ENCODE assay signal across 2 cellular contexts in the genomic region with DNA sequence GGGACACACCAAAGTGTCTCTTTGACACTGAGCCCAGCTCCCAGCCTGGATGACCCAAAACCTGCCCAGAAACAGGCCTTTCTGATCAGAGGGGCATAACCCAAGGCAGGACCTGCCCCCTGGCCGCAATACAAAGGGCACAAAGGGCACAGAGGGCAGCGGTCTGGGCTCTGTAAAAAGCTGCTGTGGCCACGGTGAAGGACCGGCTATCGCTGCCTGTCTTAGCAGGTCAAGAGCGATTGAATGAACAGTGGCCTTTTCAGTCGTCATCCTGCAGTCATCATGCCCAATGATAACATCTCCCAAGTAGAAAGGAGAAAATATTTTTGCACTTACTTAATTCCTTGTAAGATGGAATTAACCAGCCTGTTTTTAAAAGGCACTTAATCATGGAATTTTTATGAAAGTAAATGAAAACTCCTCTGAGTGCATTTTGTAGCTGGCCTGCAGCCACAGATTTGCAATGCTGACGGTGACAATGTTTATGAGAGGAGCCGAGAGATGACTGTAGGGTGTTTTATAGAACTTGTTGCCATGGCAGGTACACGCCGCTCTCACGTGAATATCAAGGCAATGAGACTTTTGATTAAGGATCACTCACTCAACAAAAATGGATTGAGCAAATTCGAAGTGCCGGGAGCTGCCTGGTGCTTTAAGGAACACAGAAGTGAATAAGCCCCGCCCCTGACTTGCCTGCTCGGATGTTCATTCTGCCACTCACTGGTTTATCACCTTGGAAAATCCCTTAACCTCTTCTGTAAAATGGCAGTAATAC.
A peak's percentile ranks its signal among the peaks of the same experiment; 100 is the strongest.
TF ChIP-seq lines count a peak whose summit lies in the region.

No MANE protein-coding gene starts in this region.

TF ChIP-seq in liver, 16 proteins besides CTCF, POLR2A, EP300 and RAD21:
- TF ChIP-seq FOXA1 (IDR thresholded peaks at IDR 0.05) (no peak), NR2F2 (IDR thresholded peaks at IDR 0.05) (peak; percentile 83), REST (IDR thresholded peaks at IDR 0.05) (no peak), RXRA (IDR thresholded peaks at IDR 0.05) (peak; percentile 74 to 76), SP1 (IDR thresholded peaks at IDR 0.05) (peak; percentile 51), HNF4G (IDR thresholded peaks at IDR 0.05) (peak; percentile 81), ZBTB33 (IDR thresholded peaks at IDR 0.05) (no peak), EGR1 (IDR thresholded peaks at IDR 0.05; ENCODE audit: low read depth in 2 of 2) (no peak), JUND (IDR thresholded peaks at IDR 0.05) (peak in 1 of 2 donors; percentile 15), YY1 (IDR thresholded peaks at IDR 0.05) (no peak), GABPA (IDR thresholded peaks at IDR 0.05 in 1 of 2, conservative IDR thresholded peaks at IDR 0.05 in 1 of 2) (peak in 1 of 2 donors; percentile 14), HNF4A (conservative IDR thresholded peaks at IDR 0.05) (peak; percentile 91 to 96), FOXA2 (IDR thresholded peaks at IDR 0.05) (no peak), TAF1 (conservative IDR thresholded peaks at IDR 0.05) (no peak)
- TF ChIP-seq, protein P1, sequence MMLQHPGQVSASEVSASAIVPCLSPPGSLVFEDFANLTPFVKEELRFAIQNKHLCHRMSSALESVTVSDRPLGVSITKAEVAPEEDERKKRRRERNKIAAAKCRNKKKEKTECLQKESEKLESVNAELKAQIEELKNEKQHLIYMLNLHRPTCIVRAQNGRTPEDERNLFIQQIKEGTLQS (IDR thresholded peaks at IDR 0.05), result no peak
- TF ChIP-seq, protein P2, sequence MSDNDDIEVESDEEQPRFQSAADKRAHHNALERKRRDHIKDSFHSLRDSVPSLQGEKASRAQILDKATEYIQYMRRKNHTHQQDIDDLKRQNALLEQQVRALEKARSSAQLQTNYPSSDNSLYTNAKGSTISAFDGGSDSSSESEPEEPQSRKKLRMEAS (IDR thresholded peaks at IDR 0.05), result no peak

TF ChIP-seq in HepG2, 621 proteins besides CTCF, POLR2A, EP300 and RAD21:
- TF ChIP-seq ZKSCAN8 (CRISPR knock-in tag; IDR thresholded peaks at IDR 0.05; ENCODE audit: borderline replicate concordance) (no peak), ZNF790 (CRISPR knock-in tag; IDR thresholded peaks at IDR 0.05; ENCODE audit: borderline replicate concordance) (no peak), HOXD1 (CRISPR knock-in tag; IDR thresholded peaks at IDR 0.05) (no peak), ZNF362 (CRISPR knock-in tag; IDR thresholded peaks at IDR 0.05; ENCODE audit: borderline replicate concordance) (no peak), PRDM15 (CRISPR knock-in tag; IDR thresholded peaks at IDR 0.05) (no peak), AFF4 (CRISPR knock-in tag; IDR thresholded peaks at IDR 0.05) (no peak), ZEB1 (IDR thresholded peaks at IDR 0.05; ENCODE audit: insufficient replicate concordance, low read depth) (no peak), LCORL (IDR thresholded peaks at IDR 0.05) (no peak), LCORL (CRISPR knock-in tag; IDR thresholded peaks at IDR 0.05) (no peak), RBM39 (IDR thresholded peaks at IDR 0.05; ENCODE audit: low read depth, low read length, poor library complexity, severe bottlenecking) (no peak), ZNF10 (CRISPR knock-in tag; IDR thresholded peaks at IDR 0.05; ENCODE audit: borderline replicate concordance, low read depth) (no peak), NFRKB (IDR thresholded peaks at IDR 0.05) (no peak), ARNTL (CRISPR knock-in tag; IDR thresholded peaks at IDR 0.05) (no peak), MXI1 (IDR thresholded peaks at IDR 0.05; ENCODE audit: borderline replicate concordance, low read depth, low read length) (no peak), ZBTB8A (CRISPR knock-in tag; IDR thresholded peaks at IDR 0.05; ENCODE audit: borderline replicate concordance, low read depth) (no peak), RFXAP (CRISPR knock-in tag; IDR thresholded peaks at IDR 0.05; ENCODE audit: borderline replicate concordance) (no peak)
- TF ChIP-seq, protein P3, sequence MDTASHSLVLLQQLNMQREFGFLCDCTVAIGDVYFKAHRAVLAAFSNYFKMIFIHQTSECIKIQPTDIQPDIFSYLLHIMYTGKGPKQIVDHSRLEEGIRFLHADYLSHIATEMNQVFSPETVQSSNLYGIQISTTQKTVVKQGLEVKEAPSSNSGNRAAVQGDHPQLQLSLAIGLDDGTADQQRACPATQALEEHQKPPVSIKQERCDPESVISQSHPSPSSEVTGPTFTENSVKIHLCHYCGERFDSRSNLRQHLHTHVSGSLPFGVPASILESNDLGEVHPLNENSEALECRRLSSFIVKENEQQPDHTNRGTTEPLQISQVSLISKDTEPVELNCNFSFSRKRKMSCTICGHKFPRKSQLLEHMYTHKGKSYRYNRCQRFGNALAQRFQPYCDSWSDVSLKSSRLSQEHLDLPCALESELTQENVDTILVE (CRISPR knock-in tag; IDR thresholded peaks at IDR 0.05), result no peak
- TF ChIP-seq, protein P4, sequence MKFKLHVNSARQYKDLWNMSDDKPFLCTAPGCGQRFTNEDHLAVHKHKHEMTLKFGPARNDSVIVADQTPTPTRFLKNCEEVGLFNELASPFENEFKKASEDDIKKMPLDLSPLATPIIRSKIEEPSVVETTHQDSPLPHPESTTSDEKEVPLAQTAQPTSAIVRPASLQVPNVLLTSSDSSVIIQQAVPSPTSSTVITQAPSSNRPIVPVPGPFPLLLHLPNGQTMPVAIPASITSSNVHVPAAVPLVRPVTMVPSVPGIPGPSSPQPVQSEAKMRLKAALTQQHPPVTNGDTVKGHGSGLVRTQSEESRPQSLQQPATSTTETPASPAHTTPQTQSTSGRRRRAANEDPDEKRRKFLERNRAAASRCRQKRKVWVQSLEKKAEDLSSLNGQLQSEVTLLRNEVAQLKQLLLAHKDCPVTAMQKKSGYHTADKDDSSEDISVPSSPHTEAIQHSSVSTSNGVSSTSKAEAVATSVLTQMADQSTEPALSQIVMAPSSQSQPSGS (CRISPR knock-in tag; IDR thresholded peaks at IDR 0.05), result no peak
